Comparison of ENCODE assay signal across 17 cellular contexts in the genomic region with DNA sequence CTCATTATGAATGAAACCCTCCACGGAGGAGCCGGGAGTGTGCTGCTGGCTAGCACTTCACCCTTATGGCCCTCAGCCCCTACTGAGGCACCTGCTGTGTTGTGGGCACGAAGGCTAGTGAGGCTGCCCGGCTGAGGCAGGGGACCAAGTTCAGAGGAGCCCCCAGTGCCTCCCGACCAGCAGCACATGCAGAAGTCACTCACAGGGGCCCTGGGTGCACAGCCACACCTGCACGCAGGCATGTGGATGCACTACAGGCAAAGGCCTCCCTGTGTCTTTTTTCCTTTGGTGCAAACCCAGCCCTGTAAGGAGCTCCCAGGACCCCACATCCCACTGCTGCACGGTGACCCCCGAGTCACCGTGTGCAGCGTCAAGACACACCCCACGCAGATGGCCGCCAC.
"Had no signal": no experiment of that assay in that cellular context is flagged by ENCODE, and none has a peak within 500 bp of the region (broad histone marks: within the 10 kb centered on the region; RNA-seq: fewer than 3 reads in every experiment).

No MANE protein-coding gene starts in this region.

- H3K4me1 ChIP-seq: gastroesophageal sphincter, heart right ventricle, pancreas, transverse colon had no signal

- DNase-seq: activated B cell treated with CpG ODN at 0.5 μM for 24 hours; activated CD4-positive, alpha-beta T cell treated with anti-CD3 and anti-CD28 coated beads, Interleukin-2, amount 10 ng/mL, durations not matched to agents 24 days and 14 days; activated CD8-positive, alpha-beta memory T cell treated with anti-CD3 and anti-CD28 coated beads, Interleukin-2, amount 50 U/mL, for 4 hours; activated CD8-positive, alpha-beta T cell treated with anti-CD3 and anti-CD28 coated beads, Interleukin-2, amount 10 ng/mL, durations not matched to agents 7 days and 5 days; activated naive CD4-positive, alpha-beta T cell treated with anti-CD3 and anti-CD28 coated beads for 36 hours; erythroblast; heart right ventricle; mesendoderm; pancreas; stimulated activated naive CD8-positive, alpha-beta T cell treated with anti-CD3 and anti-CD28 coated beads, Interleukin-15, Interleukin-2, amounts not matched to agents 100 U/mL and 50 U/mL, for 24 hours; SW 1271; transverse colon had no signal

- FAIRE-seq: astrocyte, bronchial epithelial cell, pancreas had no signal

- ATAC-seq: activated CD8-positive, alpha-beta T cell treated with anti-CD3 and anti-CD28 coated beads, Interleukin-2, amount 10 ng/mL, durations not matched to agents 7 days and 5 days; gastroesophageal sphincter; heart right ventricle; pancreas; stimulated activated naive CD8-positive, alpha-beta T cell treated with anti-CD3 and anti-CD28 coated beads, Interleukin-15, Interleukin-2, amounts not matched to agents 100 U/mL and 50 U/mL, for 24 hours had no signal

- H3K27me3 ChIP-seq: dorsolateral prefrontal cortex, pancreas, transverse colon had no signal

- H3K4me3 ChIP-seq: dorsolateral prefrontal cortex, gastroesophageal sphincter, heart right ventricle, pancreas, skin epidermis, transverse colon had no signal

- H3K36me3 ChIP-seq: gastroesophageal sphincter, heart right ventricle, pancreas, transverse colon had no signal

- H3K27ac ChIP-seq: dorsolateral prefrontal cortex, gastroesophageal sphincter, heart right ventricle, pancreas, skin epidermis, transverse colon had no signal

- H3K9me3 ChIP-seq: gastroesophageal sphincter, heart right ventricle, pancreas, transverse colon had no signal
